Comparison of ENCODE assay signal across 8 cellular contexts in genomic region chr6:13194852-13195251, GRCh38.
DNase-seq lines count a peak whose midpoint lies in the region; ATAC-seq and TF ChIP-seq lines count a peak whose summit lies in the region.

No MANE protein-coding gene starts in this region.

- no peak overlapping the region for H3K27ac Mint-ChIP-seq in stimulated activated naive B cell treated with anti-CD40 and anti-IgM and Interleukin-4, amounts not matched to agents 10 μg/mL and 1 μg/mL and 100 μg/mL, for 72 hours

- peak; percentile 7 to 32 (median 31) for TF ChIP-seq CTCF in ascending aorta (IDR thresholded peaks at IDR 0.05)

- no peaks in the 10 kb centered on the region for H3K9me3 Mint-ChIP-seq in stimulated activated naive B cell treated with anti-CD40 and anti-IgM and Interleukin-4, amounts not matched to agents 10 μg/mL and 1 μg/mL and 100 μg/mL, for 72 hours

- DNase-seq in stimulated activated CD4-positive, alpha-beta T cell treated with anti-CD3 and anti-CD28 coated beads, Interleukin-15, amount 100 ng/mL, for 24 hours: peak; percentile 27
- DNase-seq in stimulated activated CD4-positive, alpha-beta T cell treated with anti-CD3 and anti-CD28 coated beads, Interleukin-4, amount 100 ng/mL, for 4 hours: no peak
- DNase-seq in KBM-7: peak; percentile 53
- DNase-seq in ascending aorta (ENCODE audit: low spot score in 2 of 2): peak in 1 of 2 donors; percentile 69
- DNase-seq in iPS DF 6.9 (ENCODE audit: low read depth, low spot score): peak; percentile 27
- peak; percentile 50 for DNase-seq in stimulated activated naive B cell treated with anti-CD40 and anti-IgM and Interleukin-4, amounts not matched to agents 10 μg/mL and 1 μg/mL and 100 μg/mL, for 72 hours
- DNase-seq in activated CD8-positive, alpha-beta memory T cell treated with anti-CD3 and anti-CD28 coated beads, Interleukin-2, amount 50 U/mL, for 48 hours: no peak

- peaks cover 0 to 4% of the 10 kb centered on the region in 2 donors for H3K4me1 ChIP-seq in ascending aorta
- H3K4me1 ChIP-seq in iPS DF 6.9 (ENCODE audit: control insufficient read depth, insufficient read depth, low read length): no peaks in the 10 kb centered on the region

- H3K9me3 ChIP-seq in ascending aorta (no peaks in the 10 kb centered on the region), iPS DF 6.9 (ENCODE audit: control insufficient read depth, insufficient read depth, low read length) (no peaks in the 10 kb centered on the region)

- peak; percentile 77 to 85 for ATAC-seq in stimulated activated naive B cell treated with anti-CD40 and anti-IgM and Interleukin-4, amounts not matched to agents 10 μg/mL and 1 μg/mL and 100 μg/mL, for 72 hours (replicated peaks)
- no peak for ATAC-seq in GM18520 (IDR thresholded peaks at IDR 0.05; ENCODE audit: unreplicated experiment)

- H3K36me3 ChIP-seq in ascending aorta (peaks cover 3 to 6% of the 10 kb centered on the region in 2 donors), iPS DF 6.9 (ENCODE audit: control insufficient read depth, insufficient read depth, low read length) (no peaks in the 10 kb centered on the region)

- no peak overlapping the region for H3K4me3 Mint-ChIP-seq in stimulated activated naive B cell treated with anti-CD40 and anti-IgM and Interleukin-4, amounts not matched to agents 10 μg/mL and 1 μg/mL and 100 μg/mL, for 72 hours

- intact Hi-C loops in ascending aorta (cut with DNase I): loop anchor here (10.0 kb wide), 1 partner anchor 280 kb away; no protein-coding TSS in a partner anchor

- no peaks in the 10 kb centered on the region for H3K27me3 Mint-ChIP-seq in stimulated activated naive B cell treated with anti-CD40 and anti-IgM and Interleukin-4, amounts not matched to agents 10 μg/mL and 1 μg/mL and 100 μg/mL, for 72 hours

- in situ Hi-C loops in KBM-7 (cut with MboI; ENCODE audit: low pct_unique_long_range_greater_than_20kb, low sequenced_read_pairs): no loop called here

- peaks cover 18 to 33% of the 10 kb centered on the region in 2 donors for H3K4me1 Mint-ChIP-seq in stimulated activated naive B cell treated with anti-CD40 and anti-IgM and Interleukin-4, amounts not matched to agents 10 μg/mL and 1 μg/mL and 100 μg/mL, for 72 hours

- H3K36me3 Mint-ChIP-seq in stimulated activated naive B cell treated with anti-CD40 and anti-IgM and Interleukin-4, amounts not matched to agents 10 μg/mL and 1 μg/mL and 100 μg/mL, for 72 hours: no peaks in the 10 kb centered on the region

- H3K4me3 ChIP-seq in ascending aorta (no peak overlapping the region), iPS DF 6.9 (ENCODE audit: low read length) (no peak overlapping the region)

- H3K27ac ChIP-seq in ascending aorta (peak overlapping the region in 1 of 2 donors; percentile 41), iPS DF 6.9 (ENCODE audit: low read length) (no peak overlapping the region)

- no peaks in the 10 kb centered on the region for H3K27me3 ChIP-seq in ascending aorta
- H3K27me3 ChIP-seq in iPS DF 6.9 (ENCODE audit: control insufficient read depth, insufficient read depth, low read length): no peaks in the 10 kb centered on the region

- WGBS in iPS DF 6.9 (ENCODE audit: insufficient coverage, insufficient read length): no CpG with 5 or more reads among the region's 6 CpGs

Comparison
In these comparisons a context has a peak if more than half of its experiments do, and no peak if none do; other contexts are left out.
1. DNase-seq: peak in stimulated activated CD4-positive, alpha-beta T cell treated with anti-CD3 and anti-CD28 coated beads, Interleukin-15, amount 100 ng/mL, for 24 hours (single experiment), KBM-7 (single experiment), iPS DF 6.9 (single experiment) and stimulated activated naive B cell treated with anti-CD40 and anti-IgM and Interleukin-4, amounts not matched to agents 10 μg/mL and 1 μg/mL and 100 μg/mL, for 72 hours (single experiment); none in stimulated activated CD4-positive, alpha-beta T cell treated with anti-CD3 and anti-CD28 coated beads, Interleukin-4, amount 100 ng/mL, for 4 hours (0 of 2) and activated CD8-positive, alpha-beta memory T cell treated with anti-CD3 and anti-CD28 coated beads, Interleukin-2, amount 50 U/mL, for 48 hours (single experiment).